ENCODE assay signal across 15 cellular contexts in the genomic region with DNA sequence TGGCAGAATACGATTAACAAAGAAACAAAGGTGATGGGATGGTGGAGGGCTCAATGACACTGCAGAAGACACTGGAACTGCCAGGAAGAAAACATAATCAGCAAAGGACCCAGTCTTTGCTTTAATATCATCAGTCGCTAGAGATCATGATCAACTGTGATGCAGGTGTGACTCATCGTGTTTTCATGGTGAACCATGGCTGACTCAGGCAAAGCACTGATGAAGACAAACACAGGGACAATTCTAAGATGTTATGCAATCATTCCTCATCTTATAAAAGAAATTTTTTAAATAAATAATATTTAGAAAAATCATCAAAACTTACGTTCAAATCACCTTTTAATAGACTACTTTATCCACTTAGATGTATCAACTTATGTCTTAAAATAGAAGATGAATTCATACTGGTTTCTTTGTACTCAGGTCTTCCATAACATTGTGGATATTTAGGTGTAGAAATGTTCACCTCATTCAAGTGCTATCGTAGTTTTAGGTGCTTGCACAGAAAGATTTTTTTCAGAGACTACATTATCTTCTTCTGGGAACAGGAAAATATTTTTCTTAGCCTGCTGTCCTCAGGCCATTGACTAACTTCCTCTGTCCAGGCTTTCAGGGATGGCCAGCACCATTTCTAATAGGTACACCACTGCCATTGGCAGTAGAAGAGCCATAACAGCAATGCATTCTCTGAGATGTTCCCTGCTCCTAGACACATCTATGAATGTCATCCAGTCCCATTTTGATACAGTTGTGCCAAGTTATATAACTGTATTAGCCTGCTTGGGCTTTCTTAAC.
DNase-seq lines count a peak whose midpoint lies in the region; ATAC-seq and TF ChIP-seq lines count a peak whose summit lies in the region.
"Had no signal": no experiment of that assay in that cellular context is flagged by ENCODE, and none has a peak within 500 bp of the region (broad histone marks: within the 10 kb centered on the region; RNA-seq: fewer than 3 reads in every experiment).

No MANE protein-coding gene starts in this region.

- no peak overlapping the region for H4K8ac ChIP-seq in trophoblast cell (ENCODE audit: low read depth, low read length)

- TF ChIP-seq CTCF in choroid plexus epithelial cell (conservative IDR thresholded peaks at IDR 0.05; ENCODE audit: low read depth, low read length): no peak

- H3K23ac ChIP-seq in trophoblast cell (ENCODE audit: low read length): no peak overlapping the region

- no peaks in the 10 kb centered on the region for H3K79me1 ChIP-seq in trophoblast cell (ENCODE audit: low read length)

- H3K4me2 ChIP-seq in trophoblast cell (ENCODE audit: low read length): no peak overlapping the region
- H3K4me2 ChIP-seq: GM23338 had no signal

- no peak for ATAC-seq in GM18520 (IDR thresholded peaks at IDR 0.05; ENCODE audit: unreplicated experiment)
- ATAC-seq: GM23338 had no signal

- WGBS in trophoblast cell (ENCODE audit: extremely low coverage, insufficient coverage, insufficient read length): no CpG with 5 or more reads among the region's 5 CpGs

- H3K4ac ChIP-seq in trophoblast cell (ENCODE audit: low read depth, low read length): no peak overlapping the region

- no peak overlapping the region for H4K91ac ChIP-seq in trophoblast cell (ENCODE audit: low read depth, low read length)

- H3K36me3 ChIP-seq in trophoblast cell (ENCODE audit: control insufficient read depth in 1 of 2, insufficient read depth in 2 of 2, low read length in 2 of 2): no peaks in the 10 kb centered on the region
- H3K36me3 ChIP-seq: neutrophil had no signal

- no peak overlapping the region for H4K12ac ChIP-seq in trophoblast cell (ENCODE audit: low read depth, low read length)

- no peak overlapping the region for H2AFZ ChIP-seq in trophoblast cell (ENCODE audit: insufficient read depth, low read length, poor library complexity)
- H2AFZ ChIP-seq: GM23338 had no signal

- no peak overlapping the region for H2AK5ac ChIP-seq in trophoblast cell (ENCODE audit: low read length)

- H3K4me1 ChIP-seq in trophoblast cell (ENCODE audit: control insufficient read depth in 1 of 2, insufficient read depth in 2 of 2, low read length in 2 of 2): no peaks in the 10 kb centered on the region

- DNase-seq in Daoy (ENCODE audit: low read depth) (peak; percentile 89), NCI-H460 (ENCODE audit: extremely low read depth, low read depth) (peak; percentile 74), choroid plexus epithelial cell (ENCODE audit: low read depth) (peak; percentile 74), trophoblast cell (peak; percentile 35 to 43), NCI-H510A (lab: John Stamatoyannopoulos, UW) (no peak)
- DNase-seq in stimulated activated naive CD4-positive, alpha-beta T cell (lab: John Stamatoyannopoulos, UW): no peak
- no peak for DNase-seq in stimulated activated CD4-positive, alpha-beta T cell treated with anti-CD3 and anti-CD28 coated beads, Interleukin-12 subunit alpha, Interleukin-12 subunit beta, amount 100 ng/mL, for 4 hours
- DNase-seq: activated CD4-positive, alpha-beta T cell treated with anti-CD3 and anti-CD28 coated beads, Interleukin-2, amount 10 ng/mL, durations not matched to agents 7 days and 5 days; activated naive CD4-positive, alpha-beta T cell treated with anti-CD3 and anti-CD28 coated beads, Interleukin-2, amount 50 U/mL, for 16 hours; DMS79 treated with DMSO at 0.1 percent for 48 hours; kidney; NCI-H2081 treated with DMSO at 0.1 percent for 48 hours had no signal

- no peaks in the 10 kb centered on the region for H3K27me3 ChIP-seq in trophoblast cell (ENCODE audit: insufficient read depth, low read length)
- H3K27me3 ChIP-seq: neutrophil had no signal

- H3K4me3 ChIP-seq in choroid plexus epithelial cell (ENCODE audit: low read depth, low read length): no peak overlapping the region
- H3K4me3 ChIP-seq in trophoblast cell (ENCODE audit: low read depth, low read length): no peak overlapping the region
- H3K4me3 ChIP-seq: GM23338 had no signal

- no peaks in the 10 kb centered on the region for H3K9me3 ChIP-seq in trophoblast cell (ENCODE audit: insufficient read depth, low read depth, low read length)
- H3K9me3 ChIP-seq: neutrophil had no signal

- no peak overlapping the region for H2BK5ac ChIP-seq in trophoblast cell (ENCODE audit: low read depth, low read length, poor library complexity)

- H3K14ac ChIP-seq in trophoblast cell (ENCODE audit: low read length): no peak overlapping the region

- no peaks in the 10 kb centered on the region for H3K79me2 ChIP-seq in trophoblast cell (ENCODE audit: control insufficient read depth, insufficient read depth, low read length, poor library complexity)

- no peak overlapping the region for H3K9ac ChIP-seq in trophoblast cell (ENCODE audit: low read length)

- H2BK120ac ChIP-seq in trophoblast cell (ENCODE audit: insufficient read depth, low read length, poor library complexity): no peak overlapping the region

- no peak overlapping the region for H2BK12ac ChIP-seq in trophoblast cell (ENCODE audit: low read length)

- no peak overlapping the region for H3K18ac ChIP-seq in trophoblast cell (ENCODE audit: low read length)

- no peak overlapping the region for H3K27ac ChIP-seq in trophoblast cell (ENCODE audit: low read depth, low read length)
- H3K27ac ChIP-seq: neutrophil had no signal

Comparison
In these comparisons a context has a peak if more than half of its experiments do, and no peak if none do; other contexts are left out.
1. DNase-seq: peak in Daoy (single experiment), NCI-H460 (single experiment), choroid plexus epithelial cell (single experiment) and trophoblast cell (2 of 2); none in NCI-H510A (single experiment), stimulated activated naive CD4-positive, alpha-beta T cell (0 of 6) and stimulated activated CD4-positive, alpha-beta T cell treated with anti-CD3 and anti-CD28 coated beads, Interleukin-12 subunit alpha, Interleukin-12 subunit beta, amount 100 ng/mL, for 4 hours (single experiment).